ENCODE assay signal across 23 cellular contexts in genomic region chr6:119499797-119500196, GRCh38.
"Had no signal": no experiment of that assay in that cellular context is flagged by ENCODE, and none has a peak within 500 bp of the region (broad histone marks: within the 10 kb centered on the region; RNA-seq: fewer than 3 reads in every experiment).

No MANE protein-coding gene starts in this region.

- H2AFZ ChIP-seq: neural progenitor cell, parathyroid adenoma had no signal

- H3K79me2 ChIP-seq: parathyroid adenoma had no signal

- H3K4me3 ChIP-seq: neural progenitor cell, ovary, psoas muscle, skin epidermis, stomach, suprapubic skin, testis, tibial artery, transverse colon, upper lobe of right lung, uterus had no signal

- H3K36me3 ChIP-seq: neural progenitor cell, ovary, stomach, suprapubic skin, tibial artery, transverse colon, upper lobe of right lung, uterus had no signal

- H3K4me2 ChIP-seq: neural progenitor cell had no signal

- DNase-seq: naive thymus-derived CD4-positive, alpha-beta T cell; natural killer cell; occipital lobe; ovary; posterior cingulate gyrus; psoas muscle; right cardiac atrium; stimulated activated CD4-positive, alpha-beta T cell treated with anti-CD3 and anti-CD28 coated beads, Interleukin-15, amount 100 ng/mL, for 24 hours; stimulated activated CD4-positive, alpha-beta T cell treated with anti-CD3 and anti-CD28 coated beads, Interleukin-2, amount 100 ng/mL, for 24 hours; stimulated activated CD4-positive, alpha-beta T cell treated with anti-CD3 and anti-CD28 coated beads, Interleukin-2, amount 100 ng/mL, for 48 hours; stimulated activated CD4-positive, alpha-beta T cell treated with anti-CD3 and anti-CD28 coated beads, Interleukin-4, amount 100 ng/mL, for 24 hours; stimulated activated naive B cell treated with anti-CD40 and anti-IgM and Interleukin-4, amounts not matched to agents 10 μg/mL and 1 μg/mL and 100 μg/mL, for 72 hours; stimulated activated naive CD4-positive, alpha-beta T cell treated with Interleukin-2 at 50 U/mL for 16 hours; stomach; testis; tibial artery; transverse colon; upper lobe of right lung; uterus had no signal

- H3K27me3 ChIP-seq: neural progenitor cell, ovary, stomach, suprapubic skin, testis, tibial artery, transverse colon, upper lobe of right lung, uterus had no signal

- H3K9ac ChIP-seq: neural progenitor cell, parathyroid adenoma had no signal

- H3K9me3 ChIP-seq: ovary, psoas muscle, stomach, suprapubic skin, testis, tibial artery, transverse colon, upper lobe of right lung, uterus had no signal

- H3K27ac ChIP-seq: neural progenitor cell, ovary, parathyroid adenoma, psoas muscle, skin epidermis, stomach, suprapubic skin, testis, tibial artery, transverse colon, upper lobe of right lung, uterus had no signal

- H3K4me1 ChIP-seq: neural progenitor cell, parathyroid adenoma, psoas muscle, stomach, suprapubic skin, testis, tibial artery, upper lobe of right lung, uterus had no signal
